In genomic region chr9:10238087-10238486, GRCh38 we compare ENCODE assay signal across 24 cellular contexts.
"Had no signal": no experiment of that assay in that cellular context is flagged by ENCODE, and none has a peak within 500 bp of the region (broad histone marks: within the 10 kb centered on the region; RNA-seq: fewer than 3 reads in every experiment).

No MANE protein-coding gene starts in this region.

- H2AFZ ChIP-seq: PC-9 had no signal

- H3K9me3 ChIP-seq: MG63 had no signal

- H3K27ac ChIP-seq: brain microvascular endothelial cell, cardiac muscle cell, PC-9, VCaP had no signal

- H3K36me3 ChIP-seq: brain microvascular endothelial cell, cardiac muscle cell, MG63 had no signal

- H3K4me2 ChIP-seq: PC-9 had no signal

- ATAC-seq: activated CD4-positive, alpha-beta T cell treated with anti-CD3 and anti-CD28 coated beads for 36 hours; activated T-helper 17 cell treated with anti-CD3 and anti-CD28 coated beads, Interleukin-2, amount 50 U/mL, for 72 hours had no signal

- DNase-seq: activated CD4-positive, alpha-beta memory T cell treated with anti-CD3 and anti-CD28 coated beads, Interleukin-2, amount 10 ng/mL, durations not matched to agents 7 days and 5 days; activated CD4-positive, alpha-beta T cell treated with anti-CD3 and anti-CD28 coated beads for 36 hours; activated CD4-positive, alpha-beta T cell treated with anti-CD3 and anti-CD28 coated beads, Interleukin-2, amount 50 U/mL, for 1 hour; activated gamma-delta T cell treated with Interleukin-2 at 50 U/mL for 16 hours; activated naive CD4-positive, alpha-beta T cell treated with anti-CD3 and anti-CD28 coated beads, Interleukin-2, amount 10 ng/mL, durations not matched to agents 7 days and 5 days; activated naive CD8-positive, alpha-beta T cell treated with anti-CD3 and anti-CD28 coated beads for 36 hours; activated T-cell treated with anti-CD3 and anti-CD28 coated beads for 4 hours; activated T-cell treated with anti-CD3 and anti-CD28 coated beads, Interleukin-2, amount 50 U/mL, for 48 hours; brain microvascular endothelial cell; MG63; MV-4-11; NCI-H1092 treated with DMSO at 0.1 percent for 48 hours; NCI-H1436 treated with DMSO at 0.1 percent for 48 hours; NCI-H187; NCI-H2081; NCI-H2171 treated with DMSO at 0.1 percent for 48 hours; NCI-H226; NCI-H526; PC-9; SIG-M5; T-helper 2 cell had no signal

- H3K27me3 ChIP-seq: brain microvascular endothelial cell, cardiac muscle cell, MG63 had no signal

- H3K4me3 ChIP-seq: cardiac muscle cell, MG63, PC-9 had no signal
